In the genomic region with DNA sequence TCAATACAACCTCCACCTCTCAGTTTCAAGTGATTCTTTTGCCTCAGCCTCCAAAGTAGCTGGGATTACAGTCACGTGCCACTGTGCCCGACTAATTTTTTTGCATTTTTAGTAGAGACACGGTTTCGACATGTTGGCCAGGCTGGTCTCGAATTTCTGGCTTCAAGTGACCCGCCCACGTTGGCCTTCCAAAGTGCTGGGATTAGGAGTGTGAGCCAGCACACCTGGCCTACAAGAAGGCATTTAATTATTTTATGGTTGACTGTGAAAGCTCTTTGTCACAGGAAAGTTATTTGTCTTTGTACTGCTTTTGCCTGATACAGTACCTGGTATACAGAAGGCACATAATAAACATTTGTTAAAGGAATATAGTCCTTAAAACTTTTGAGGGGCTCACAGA, we compare ENCODE assay signal across 20 cellular contexts. TPM values are rescaled to one million over a fixed set of nuclear protein-coding genes. Genes with fewer than 3 reads are reported as not detected.
"Had no signal": no experiment of that assay in that cellular context is flagged by ENCODE, and none has a peak within 500 bp of the region (broad histone marks: within the 10 kb centered on the region; RNA-seq: fewer than 3 reads in every experiment).

No MANE protein-coding gene starts in this region.

- H3K27ac ChIP-seq: esophagus squamous epithelium, right lobe of liver, vagina had no signal

- H3K4me3 ChIP-seq: esophagus squamous epithelium, right lobe of liver, vagina had no signal

- H3K36me3 ChIP-seq: esophagus squamous epithelium, right lobe of liver, vagina had no signal

- DNase-seq: activated CD4-positive, alpha-beta T cell treated with anti-CD3 and anti-CD28 coated beads for 1 hour; activated CD4-positive, alpha-beta T cell treated with anti-CD3 and anti-CD28 coated beads, Interleukin-2, amount 50 U/mL, for 4 hours; activated naive CD4-positive, alpha-beta T cell; activated naive CD8-positive, alpha-beta T cell treated with anti-CD3 and anti-CD28 coated beads, Interleukin-2, amount 10 ng/mL, durations not matched to agents 7 days and 5 days; activated T-cell treated with anti-CD3 and anti-CD28 coated beads for 4 hours; esophagus squamous epithelium; hippocampal formation; kidney; mesendoderm; nephron progenitor cell; right lobe of liver; stimulated activated CD4-positive, alpha-beta T cell treated with anti-CD3 and anti-CD28 coated beads, Interleukin-12 subunit alpha, Interleukin-12 subunit beta, amount 100 ng/mL, for 4 hours; stimulated activated CD4-positive, alpha-beta T cell treated with anti-CD3 and anti-CD28 coated beads, Interleukin-2, amount 100 ng/mL, for 24 hours had no signal

- FAIRE-seq: kidney had no signal

- ATAC-seq: right lobe of liver; stimulated activated effector memory CD8-positive, alpha-beta T cell treated with anti-CD3 and anti-CD28 coated beads, Interleukin-12 subunit alpha, Interleukin-12 subunit beta, amount 100 ng/mL, for 72 hours had no signal

- H3K27ac Mint-ChIP-seq: activated naive CD8-positive, alpha-beta T cell treated with anti-CD3 and anti-CD28 coated beads, Interleukin-2, amount 10 ng/mL, durations not matched to agents 7 days and 5 days; stimulated activated effector memory CD8-positive, alpha-beta T cell treated with anti-CD3 and anti-CD28 coated beads, Interleukin-12 subunit alpha, Interleukin-12 subunit beta, amount 100 ng/mL, for 72 hours had no signal

- H3K27me3 Mint-ChIP-seq: activated naive CD8-positive, alpha-beta T cell treated with anti-CD3 and anti-CD28 coated beads, Interleukin-2, amount 10 ng/mL, durations not matched to agents 7 days and 5 days had no signal

- H3K4me3 Mint-ChIP-seq: activated naive CD8-positive, alpha-beta T cell treated with anti-CD3 and anti-CD28 coated beads, Interleukin-2, amount 10 ng/mL, durations not matched to agents 7 days and 5 days had no signal

- H3K9me3 Mint-ChIP-seq: activated naive CD8-positive, alpha-beta T cell treated with anti-CD3 and anti-CD28 coated beads, Interleukin-2, amount 10 ng/mL, durations not matched to agents 7 days and 5 days; nephron progenitor cell; stimulated activated effector memory CD8-positive, alpha-beta T cell treated with anti-CD3 and anti-CD28 coated beads, Interleukin-12 subunit alpha, Interleukin-12 subunit beta, amount 100 ng/mL, for 72 hours had no signal

- H3K9me3 ChIP-seq: esophagus squamous epithelium, right lobe of liver, vagina had no signal

RNA-seq across cellular contexts. Expression of a gene that starts 12.9 kb away (rescaled TPM):
- total RNA-seq: activated naive CD8-positive, alpha-beta T cell treated with anti-CD3 and anti-CD28 coated beads, Interleukin-2, amount 10 ng/mL, durations not matched to agents 7 days and 5 days; dermis microvascular lymphatic vessel endothelial cell; osteoblast; pulmonary artery endothelial cell; T-helper 1 cell treated with Interleukin-12 subunit alpha and Interleukin-12 subunit beta and Interleukin-4 antibody, amounts not matched to agents 30 ng/mL and 1 ng/mL, for 36 hours; vagina had no signal

RNA-seq across cellular contexts. Expression of a gene that starts 27.4 kb away (rescaled TPM):
- total RNA-seq: activated naive CD8-positive, alpha-beta T cell treated with anti-CD3 and anti-CD28 coated beads, Interleukin-2, amount 10 ng/mL, durations not matched to agents 7 days and 5 days; cerebellum; dermis microvascular lymphatic vessel endothelial cell; pulmonary artery endothelial cell had no signal
